In the genomic region with DNA sequence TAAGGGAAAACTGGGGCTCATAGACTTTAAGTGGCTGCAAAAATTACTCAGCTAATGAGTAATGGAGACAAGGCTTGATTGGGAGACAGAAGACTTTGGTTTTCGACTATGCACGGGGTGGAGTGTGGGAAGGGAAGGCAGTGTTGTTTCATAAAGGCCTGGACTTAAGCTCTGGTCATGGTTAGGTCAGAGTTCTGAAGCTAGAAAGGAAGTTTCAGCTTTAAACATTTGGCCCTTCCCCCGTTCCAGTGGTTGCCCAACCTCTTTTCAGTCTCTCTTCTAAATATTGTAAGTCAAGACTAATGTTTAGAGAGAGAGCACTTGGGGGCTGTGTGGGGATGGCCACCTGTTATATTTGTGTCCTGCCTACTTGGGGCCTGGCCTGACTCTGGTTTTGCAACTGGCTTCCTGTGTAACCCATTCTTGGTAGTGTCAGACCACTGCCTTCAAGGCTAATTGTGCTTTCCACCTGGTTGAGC, we compare ENCODE assay signal across 8 cellular contexts. TPM values are rescaled to one million over a fixed set of nuclear protein-coding genes. Genes with fewer than 3 reads are reported as not detected.
DNase-seq lines count a peak whose midpoint lies in the region; ATAC-seq and TF ChIP-seq lines count a peak whose summit lies in the region.

No MANE protein-coding gene starts in this region.

- H3K27me3 Mint-ChIP-seq in activated CD4-positive, alpha-beta memory T cell treated with anti-CD3 and anti-CD28 coated beads, Interleukin-2, amount 10 ng/mL, durations not matched to agents 7 days and 5 days: no peaks in the 10 kb centered on the region
- H3K27me3 Mint-ChIP-seq in naive thymus-derived CD8-positive, alpha-beta T cell: no peaks in the 10 kb centered on the region

- ATAC-seq in GM18907 (IDR thresholded peaks at IDR 0.05; ENCODE audit: unreplicated experiment) (peak; percentile 96), HG03095 (IDR thresholded peaks at IDR 0.05; ENCODE audit: unreplicated experiment) (peak; percentile 87), sciatic nerve (no peak)
- ATAC-seq in naive thymus-derived CD8-positive, alpha-beta T cell: no peak

- no peak overlapping the region for H3K4me3 ChIP-seq in AG04450 (ENCODE audit: low read depth, low read length)

- CTCF ChIA-PET in AG04450 (lab: Charles Lee): interaction anchor here (2.7 kb wide), 1 partner anchor 15 kb away, joined by 8 read pairs; no protein-coding TSS in a partner anchor
- CTCF ChIA-PET in activated CD4-positive, alpha-beta memory T cell treated with anti-CD3 and anti-CD28 coated beads, Interleukin-2, amount 10 ng/mL, durations not matched to agents 7 days and 5 days (lab: Charles Lee): interaction anchor here (0.6 to 2.1 kb wide), 2 partner anchors 32 to 34 kb away, joined by 3 to 4 read pairs; no protein-coding TSS in a partner anchor

- no peaks in the 10 kb centered on the region for H3K27me3 ChIP-seq in AG04450 (ENCODE audit: control insufficient read depth, insufficient read depth, low read length)

- peak overlapping the region; percentile 52 for H3K27ac ChIP-seq in AG04450 (ENCODE audit: low read depth, low read length)

- peak overlapping the region; percentile 54 for H3K27ac Mint-ChIP-seq in activated CD4-positive, alpha-beta memory T cell treated with anti-CD3 and anti-CD28 coated beads, Interleukin-2, amount 10 ng/mL, durations not matched to agents 7 days and 5 days
- H3K27ac Mint-ChIP-seq in naive thymus-derived CD8-positive, alpha-beta T cell: peak overlapping the region; percentile 66 to 99 (median 89)

- peaks cover 54% of the 10 kb centered on the region for H3K36me3 Mint-ChIP-seq in activated CD4-positive, alpha-beta memory T cell treated with anti-CD3 and anti-CD28 coated beads, Interleukin-2, amount 10 ng/mL, durations not matched to agents 7 days and 5 days (ENCODE audit: low read depth)
- peaks cover 0 to 30% (median 10%) of the 10 kb centered on the region in 3 donors for H3K36me3 Mint-ChIP-seq in naive thymus-derived CD8-positive, alpha-beta T cell

- intact Hi-C loops in sciatic nerve (cut with DNase I): no loop called here

- DNase-seq in AG04450 (ENCODE audit: low read depth, low spot score) (no peak), D341Med (ENCODE audit: low spot score) (no peak), sciatic nerve (ENCODE audit: low spot score) (no peak), NCI-H345 (lab: John Stamatoyannopoulos, UW) (no peak)
- no peak for DNase-seq in activated CD4-positive, alpha-beta memory T cell treated with anti-CD3 and anti-CD28 coated beads, Interleukin-2, amount 10 ng/mL, durations not matched to agents 7 days and 5 days
- no peak for DNase-seq in naive thymus-derived CD8-positive, alpha-beta T cell

- TF ChIP-seq CTCF in AG04450 (IDR thresholded peaks at IDR 0.05; ENCODE audit: low read depth, low read length): no peak

- H3K9me3 ChIP-seq in AG04450 (ENCODE audit: control insufficient read depth, insufficient read depth, low read length): no peaks in the 10 kb centered on the region

- no peak overlapping the region for H3K4me3 Mint-ChIP-seq in activated CD4-positive, alpha-beta memory T cell treated with anti-CD3 and anti-CD28 coated beads, Interleukin-2, amount 10 ng/mL, durations not matched to agents 7 days and 5 days
- H3K4me3 Mint-ChIP-seq in naive thymus-derived CD8-positive, alpha-beta T cell: peak overlapping the region in 9 of 10 donors; percentile 54 to 78 (median 73)

- H3K4me1 Mint-ChIP-seq in activated CD4-positive, alpha-beta memory T cell treated with anti-CD3 and anti-CD28 coated beads, Interleukin-2, amount 10 ng/mL, durations not matched to agents 7 days and 5 days: peaks cover 89% of the 10 kb centered on the region
- peaks cover 35 to 96% (median 83%) of the 10 kb centered on the region in 4 donors for H3K4me1 Mint-ChIP-seq in naive thymus-derived CD8-positive, alpha-beta T cell

- no peaks in the 10 kb centered on the region for H3K9me3 Mint-ChIP-seq in activated CD4-positive, alpha-beta memory T cell treated with anti-CD3 and anti-CD28 coated beads, Interleukin-2, amount 10 ng/mL, durations not matched to agents 7 days and 5 days
- H3K9me3 Mint-ChIP-seq in naive thymus-derived CD8-positive, alpha-beta T cell: peaks cover 0 to 2% (median 0%) of the 10 kb centered on the region in 9 donors

- POLR2A ChIA-PET in AG04450 (lab: Yijun Ruan, JAX): no interaction called here
- POLR2A ChIA-PET in activated CD4-positive, alpha-beta memory T cell treated with anti-CD3 and anti-CD28 coated beads, Interleukin-2, amount 10 ng/mL, durations not matched to agents 7 days and 5 days (lab: Charles Lee): interaction anchor here (1.1 to 1.8 kb wide), 3 partner anchors 10 to 92 kb away, joined by 3 to 9 read pairs (median 3); no protein-coding TSS in a partner anchor
- POLR2A ChIA-PET in naive thymus-derived CD8-positive, alpha-beta T cell (lab: Charles Lee): interaction anchor here (2.1 kb wide), 1 partner anchor 10 kb away, joined by 9 read pairs; no protein-coding TSS in a partner anchor

RNA-seq across cellular contexts. Expression of gene MSN, which starts 21.0 kb away (rescaled TPM):
- 484 and 493 TPM in 2 replicates for polyA plus RNA-seq in AG04450 (2011; rRNA removed)
- 464 and 491 TPM in 2 replicates for polyA minus RNA-seq in AG04450 (2011; rRNA and poly(A)+ RNA removed)
- total RNA-seq in activated CD4-positive, alpha-beta memory T cell treated with anti-CD3 and anti-CD28 coated beads, Interleukin-2, amount 10 ng/mL, durations not matched to agents 7 days and 5 days: 100 to 1,000 TPM; 632 to 637 TPM
- total RNA-seq in naive thymus-derived CD8-positive, alpha-beta T cell: 100 to 1,000 TPM; 298 to 315 TPM
- polyA plus RNA-seq in naive thymus-derived CD8-positive, alpha-beta T cell: 100 to 1,000 TPM; 467 to 552 (median 518) TPM
- total RNA-seq in sciatic nerve: 325 TPM

Comparison
In these comparisons a context has a peak if more than half of its experiments do, and no peak if none do; other contexts are left out.
1. ATAC-seq: peak in GM18907 (single experiment) and HG03095 (single experiment); none in naive thymus-derived CD8-positive, alpha-beta T cell (0 of 2) and sciatic nerve (single experiment).